Comparison of ENCODE assay signal across 20 cellular contexts in genomic region chr3:71602256-71602655, GRCh38. TPM values are rescaled to one million over a fixed set of nuclear protein-coding genes. Genes with fewer than 3 reads are reported as not detected.
DNase-seq lines count a peak whose midpoint lies in the region; ATAC-seq, FAIRE-seq and TF ChIP-seq lines count a peak whose summit lies in the region.
"Had no signal": no experiment of that assay in that cellular context is flagged by ENCODE, and none has a peak within 500 bp of the region (broad histone marks: within the 10 kb centered on the region; RNA-seq: fewer than 3 reads in every experiment).

No MANE protein-coding gene starts in this region.

- no peaks in the 10 kb centered on the region for H3K36me3 Mint-ChIP-seq in activated CD4-positive, alpha-beta T cell treated with anti-CD3 and anti-CD28 coated beads, Interleukin-2, amount 10 ng/mL, durations not matched to agents 7 days and 5 days (ENCODE audit: low read depth)
- H3K36me3 Mint-ChIP-seq: brain had no signal

- H3K27me3 ChIP-seq in foreskin keratinocyte: no peaks in the 10 kb centered on the region
- H3K27me3 ChIP-seq in right lobe of liver: no peaks in the 10 kb centered on the region
- no peaks in the 10 kb centered on the region for H3K27me3 ChIP-seq in tibial nerve
- H3K27me3 ChIP-seq: vagina had no signal

- no peak overlapping the region for H3K27ac Mint-ChIP-seq in activated CD4-positive, alpha-beta T cell treated with anti-CD3 and anti-CD28 coated beads, Interleukin-2, amount 10 ng/mL, durations not matched to agents 7 days and 5 days
- H3K27ac Mint-ChIP-seq: brain, memory B cell had no signal

- ATAC-seq in foreskin keratinocyte: peak; percentile 23
- peak in 3 of 4 donors; percentile 40 to 57 (median 51) for ATAC-seq in right lobe of liver
- ATAC-seq in GM21381 (IDR thresholded peaks at IDR 0.05; ENCODE audit: unreplicated experiment): no peak
- ATAC-seq in HG03135 (IDR thresholded peaks at IDR 0.05; ENCODE audit: unreplicated experiment): no peak

- H3K27ac ChIP-seq in foreskin keratinocyte (no peak overlapping the region), right lobe of liver (no peak overlapping the region), tibial nerve (no peak overlapping the region)
- H3K27ac ChIP-seq: SK-N-MC, vagina had no signal

- no peak overlapping the region for H3K4me3 ChIP-seq in right lobe of liver
- no peak overlapping the region for H3K4me3 ChIP-seq in tibial nerve
- H3K4me3 ChIP-seq: SK-N-MC, vagina had no signal

- in situ Hi-C loops in ACHN (cut with HindIII; ENCODE audit: low pct_ligation_motif_present, low pct_unique_long_range_greater_than_20kb, low sequenced_read_pairs): no loop called here

- intact Hi-C loops in right lobe of liver (cut with DNase I): no loop called here

- FAIRE-seq in RCC 7860 (lab: Jason Lieb, UNC): peak; percentile 84

- 30% methylated on average over 2 of the region's 2 CpGs for WGBS in right lobe of liver (ENCODE audit: insufficient coverage, low coverage, low lambda C conversion rate, missing lambda C conversion rate)
- 76 to 83% methylated on average over 2 of the region's 2 CpGs for WGBS in tibial nerve, 2 donors

- no peak for TF ChIP-seq CTCF in foreskin keratinocyte (conservative IDR thresholded peaks at IDR 0.05)
- TF ChIP-seq CTCF in right lobe of liver (IDR thresholded peaks at IDR 0.05): peak in 1 of 4 donors; percentile 13
- no peak for TF ChIP-seq CTCF in tibial nerve (IDR thresholded peaks at IDR 0.05)

- H3K4me1 Mint-ChIP-seq in activated CD4-positive, alpha-beta T cell treated with anti-CD3 and anti-CD28 coated beads, Interleukin-2, amount 10 ng/mL, durations not matched to agents 7 days and 5 days: peaks cover 4% of the 10 kb centered on the region
- H3K4me1 Mint-ChIP-seq: brain, memory B cell had no signal

- CTCF ChIA-PET in activated CD4-positive, alpha-beta T cell treated with anti-CD3 and anti-CD28 coated beads, Interleukin-2, amount 10 ng/mL, durations not matched to agents 7 days and 5 days (lab: Charles Lee): no interaction called here

- H3K9me3 Mint-ChIP-seq in activated CD4-positive, alpha-beta T cell treated with anti-CD3 and anti-CD28 coated beads, Interleukin-2, amount 10 ng/mL, durations not matched to agents 7 days and 5 days: peaks cover 18% of the 10 kb centered on the region

- POLR2A ChIA-PET in activated CD4-positive, alpha-beta T cell treated with anti-CD3 and anti-CD28 coated beads, Interleukin-2, amount 10 ng/mL, durations not matched to agents 7 days and 5 days (lab: Charles Lee): no interaction called here

- no peak for TF ChIP-seq POLR2A in right lobe of liver (IDR thresholded peaks at IDR 0.05)
- TF ChIP-seq POLR2A in tibial nerve (IDR thresholded peaks at IDR 0.05): no peak

- no peak for TF ChIP-seq EP300 in tibial nerve (IDR thresholded peaks at IDR 0.05)

- H3K9me3 ChIP-seq in right lobe of liver (no peaks in the 10 kb centered on the region), tibial nerve (peaks cover 0 to 13% (median 0%) of the 10 kb centered on the region in 4 donors)
- H3K9me3 ChIP-seq: BE2C, vagina had no signal

- H3K4me3 Mint-ChIP-seq in activated CD4-positive, alpha-beta T cell treated with anti-CD3 and anti-CD28 coated beads, Interleukin-2, amount 10 ng/mL, durations not matched to agents 7 days and 5 days: no peak overlapping the region
- H3K4me3 Mint-ChIP-seq: brain, memory B cell had no signal

- peaks cover 10% of the 10 kb centered on the region for H3K4me1 ChIP-seq in foreskin keratinocyte
- H3K4me1 ChIP-seq in right lobe of liver: no peaks in the 10 kb centered on the region
- peaks cover 0 to 5% (median 2%) of the 10 kb centered on the region in 4 donors for H3K4me1 ChIP-seq in tibial nerve
- H3K4me1 ChIP-seq: BE2C, vagina had no signal

- DNase-seq in ACHN: peak; percentile 81
- DNase-seq in RCC 7860 (ENCODE audit: low spot score): peak; percentile 83
- no peak for DNase-seq in foreskin keratinocyte
- DNase-seq in right lobe of liver: no peak
- no peak for DNase-seq in activated CD4-positive, alpha-beta T cell treated with anti-CD3 and anti-CD28 coated beads, Interleukin-2, amount 10 ng/mL, durations not matched to agents 7 days and 5 days
- DNase-seq in tibial nerve (ENCODE audit: low spot score in 2 of 2): no peak
- DNase-seq: activated CD4-positive, CD25-positive, alpha-beta regulatory T cell treated with anti-CD3 and anti-CD28 coated beads, Interleukin-2, amount 50 U/mL, for 72 hours; activated CD8-positive, alpha-beta memory T cell treated with anti-CD3 and anti-CD28 coated beads for 24 hours; activated gamma-delta T cell treated with Interleukin-2 at 50 U/mL for 16 hours; BE2C; DMS79; Karpas-422; NCI-H446 treated with DMSO at 0.1 percent for 48 hours; stimulated activated naive CD4-positive, alpha-beta T cell had no signal

- no peaks in the 10 kb centered on the region for H3K36me3 ChIP-seq in right lobe of liver
- H3K36me3 ChIP-seq in tibial nerve: no peaks in the 10 kb centered on the region
- H3K36me3 ChIP-seq: BE2C, vagina had no signal

- peaks cover 2% of the 10 kb centered on the region for H3K27me3 Mint-ChIP-seq in activated CD4-positive, alpha-beta T cell treated with anti-CD3 and anti-CD28 coated beads, Interleukin-2, amount 10 ng/mL, durations not matched to agents 7 days and 5 days
- H3K27me3 Mint-ChIP-seq: brain had no signal

RNA-seq across cellular contexts. Expression of gene FOXP1, which starts 18.7 kb away (rescaled TPM):
- total RNA-seq in foreskin keratinocyte (45.5 and 46.6 TPM in 2 replicates), right lobe of liver (10 to 100 TPM; 26.7 to 47.7 (median 35.2) TPM), tibial nerve (100 to 1,000 TPM in 1 of 4 donors, 10 to 100 TPM in 3; 86.4 to 107 (median 93.8) TPM)
- polyA plus RNA-seq in foreskin keratinocyte: 7.5 and 8.7 TPM in 2 replicates
- 100 to 1,000 TPM; 116 to 131 TPM for total RNA-seq in activated CD4-positive, alpha-beta T cell treated with anti-CD3 and anti-CD28 coated beads, Interleukin-2, amount 10 ng/mL, durations not matched to agents 7 days and 5 days

Comparison
In these comparisons a context has a peak if more than half of its experiments do, and no peak if none do; other contexts are left out.
1. DNase-seq: peak in ACHN (single experiment) and RCC 7860 (single experiment); none in foreskin keratinocyte (0 of 2), right lobe of liver (0 of 3), activated CD4-positive, alpha-beta T cell treated with anti-CD3 and anti-CD28 coated beads, Interleukin-2, amount 10 ng/mL, durations not matched to agents 7 days and 5 days (single experiment) and tibial nerve (0 of 2).
2. ATAC-seq: peak in foreskin keratinocyte (single experiment) and right lobe of liver (3 of 4); none in GM21381 (single experiment) and HG03135 (single experiment).